Comparison of ENCODE assay signal across 29 cellular contexts in the genomic region with DNA sequence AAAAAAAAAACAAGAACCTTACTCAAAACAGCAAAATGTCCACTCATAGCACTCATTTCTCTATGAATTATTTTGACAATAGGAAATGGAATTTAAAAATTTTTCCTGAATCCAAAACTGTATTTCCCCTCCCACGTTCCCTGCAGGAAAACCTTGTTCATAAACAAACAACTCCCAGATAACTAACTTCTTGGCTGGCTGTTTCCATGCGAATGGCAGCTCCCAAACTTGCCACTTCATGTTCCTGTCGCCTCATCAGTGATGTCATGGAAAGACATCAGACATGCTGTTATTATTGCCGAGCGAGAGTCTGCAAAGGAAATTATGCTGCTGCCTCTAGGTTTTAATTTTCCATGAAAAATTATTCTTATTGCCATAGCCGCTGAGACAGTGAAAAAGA.
A peak's percentile ranks its signal among the peaks of the same experiment; 100 is the strongest.
DNase-seq lines count a peak whose midpoint lies in the region; ATAC-seq lines count a peak whose summit lies in the region.
"Had no signal": no experiment of that assay in that cellular context is flagged by ENCODE, and none has a peak within 500 bp of the region (broad histone marks: within the 10 kb centered on the region; RNA-seq: fewer than 3 reads in every experiment).

No MANE protein-coding gene starts in this region.

- no peaks in the 10 kb centered on the region for H3K9me3 Mint-ChIP-seq in activated T-cell treated with anti-CD3 and anti-CD28 coated beads, Interleukin-2, amount 50 U/mL, for 24 hours
- no peaks in the 10 kb centered on the region for H3K9me3 Mint-ChIP-seq in activated CD4-positive, alpha-beta T cell treated with anti-CD3 and anti-CD28 coated beads for 36 hours (ENCODE audit: low read depth)
- H3K9me3 Mint-ChIP-seq: activated naive CD4-positive, alpha-beta T cell treated with anti-CD3 and anti-CD28 coated beads, Interleukin-2, amount 50 U/mL, for 72 hours; effector memory CD8-positive, alpha-beta T cell; naive thymus-derived CD4-positive, alpha-beta T cell; stimulated activated memory B cell treated with anti-CD40 and anti-IgM and Interleukin-4, amounts not matched to agents 10 μg/mL and 1 μg/mL and 100 μg/mL, for 72 hours had no signal

- intact Hi-C loops in activated CD4-positive, alpha-beta T cell treated with anti-CD3 and anti-CD28 coated beads for 36 hours (cut with DNase I, micrococcal nuclease): no loop called here

- H3K4me3 Mint-ChIP-seq in activated T-cell treated with anti-CD3 and anti-CD28 coated beads, Interleukin-2, amount 50 U/mL, for 24 hours: no peak overlapping the region
- no peak overlapping the region for H3K4me3 Mint-ChIP-seq in activated CD4-positive, alpha-beta T cell treated with anti-CD3 and anti-CD28 coated beads for 36 hours
- H3K4me3 Mint-ChIP-seq: activated CD8-positive, alpha-beta T cell treated with anti-CD3 and anti-CD28 coated beads, Interleukin-2, amount 10 ng/mL, durations not matched to agents 7 days and 5 days; CD4-positive, CD25-positive, alpha-beta regulatory T cell; effector memory CD8-positive, alpha-beta T cell; naive thymus-derived CD4-positive, alpha-beta T cell; stimulated activated memory B cell treated with anti-CD40 and anti-IgM and Interleukin-4, amounts not matched to agents 10 μg/mL and 1 μg/mL and 100 μg/mL, for 72 hours had no signal

- peak overlapping the region; percentile 12 for H3K27ac Mint-ChIP-seq in activated T-cell treated with anti-CD3 and anti-CD28 coated beads, Interleukin-2, amount 50 U/mL, for 24 hours
- H3K27ac Mint-ChIP-seq in activated CD4-positive, alpha-beta T cell treated with anti-CD3 and anti-CD28 coated beads for 36 hours: no peak overlapping the region
- H3K27ac Mint-ChIP-seq: activated CD8-positive, alpha-beta T cell treated with anti-CD3 and anti-CD28 coated beads, Interleukin-2, amount 10 ng/mL, durations not matched to agents 7 days and 5 days; CD4-positive, CD25-positive, alpha-beta regulatory T cell; naive thymus-derived CD4-positive, alpha-beta T cell; stimulated activated memory B cell treated with anti-CD40 and anti-IgM and Interleukin-4, amounts not matched to agents 10 μg/mL and 1 μg/mL and 100 μg/mL, for 72 hours had no signal

- peaks cover 17% of the 10 kb centered on the region for H3K4me1 Mint-ChIP-seq in activated T-cell treated with anti-CD3 and anti-CD28 coated beads, Interleukin-2, amount 50 U/mL, for 24 hours (ENCODE audit: low read depth)
- H3K4me1 Mint-ChIP-seq in activated CD4-positive, alpha-beta T cell treated with anti-CD3 and anti-CD28 coated beads for 36 hours: peaks cover 23% of the 10 kb centered on the region
- H3K4me1 Mint-ChIP-seq: CD4-positive, CD25-positive, alpha-beta regulatory T cell had no signal

- ATAC-seq in HG02981 (IDR thresholded peaks at IDR 0.05; ENCODE audit: unreplicated experiment): no peak
- no peak for ATAC-seq in activated CD4-positive, alpha-beta T cell treated with anti-CD3 and anti-CD28 coated beads for 36 hours
- ATAC-seq: activated CD8-positive, alpha-beta T cell treated with anti-CD3 and anti-CD28 coated beads, Interleukin-2, amount 10 ng/mL, durations not matched to agents 7 days and 5 days; effector memory CD8-positive, alpha-beta T cell; gastrocnemius medialis; HCT116; left colon; naive thymus-derived CD4-positive, alpha-beta T cell; Panc1; stimulated activated memory B cell treated with anti-CD40 and anti-IgM and Interleukin-4, amounts not matched to agents 10 μg/mL and 1 μg/mL and 100 μg/mL, for 72 hours had no signal

- no peak for DNase-seq in activated T-cell treated with anti-CD3 and anti-CD28 coated beads, Interleukin-2, amount 50 U/mL, for 24 hours
- no peak for DNase-seq in activated T-cell treated with anti-CD3 and anti-CD28 coated beads, Interleukin-2, amount 50 U/mL, for 1 hour
- DNase-seq in dermis blood vessel endothelial cell (peak; percentile 92), glomerular endothelial cell (ENCODE audit: extremely low read depth, low read depth, low spot score) (peak; percentile 81), pulmonary artery endothelial cell (ENCODE audit: low read depth, low spot score) (peak; percentile 72), NCI-H82 (lab: John Stamatoyannopoulos, UW) (no peak)
- no peak for DNase-seq in activated CD4-positive, alpha-beta T cell treated with anti-CD3 and anti-CD28 coated beads for 36 hours
- DNase-seq: activated CD4-positive, alpha-beta T cell treated with anti-CD3 and anti-CD28 coated beads for 1 hour; activated CD8-positive, alpha-beta T cell treated with anti-CD3 and anti-CD28 coated beads, Interleukin-2, amount 10 ng/mL, durations not matched to agents 7 days and 5 days; Calu3; CD4-positive, CD25-positive, alpha-beta regulatory T cell; DND-41; effector memory CD8-positive, alpha-beta T cell; gastrocnemius medialis; hippocampal formation; left colon; midbrain; naive thymus-derived CD4-positive, alpha-beta T cell; NCI-H146; NCI-H226; NCI-H748 treated with DMSO at 0.1 percent for 48 hours; SHP77 treated with DMSO at 0.1 percent for 48 hours; trophoblast cell had no signal

- CTCF ChIA-PET in activated CD4-positive, alpha-beta T cell treated with anti-CD3 and anti-CD28 coated beads for 36 hours (lab: Charles Lee): interaction anchor here (0.7 kb wide), 2 partner anchors 43 to 79 kb away, joined by 3 to 4 read pairs; no protein-coding TSS in a partner anchor

- peaks cover 10% of the 10 kb centered on the region for H3K36me3 Mint-ChIP-seq in activated T-cell treated with anti-CD3 and anti-CD28 coated beads, Interleukin-2, amount 50 U/mL, for 24 hours (ENCODE audit: low read depth)
- H3K36me3 Mint-ChIP-seq in activated CD4-positive, alpha-beta T cell treated with anti-CD3 and anti-CD28 coated beads for 36 hours (ENCODE audit: low read depth): peaks cover 1% of the 10 kb centered on the region

- no peaks in the 10 kb centered on the region for H3K27me3 Mint-ChIP-seq in activated T-cell treated with anti-CD3 and anti-CD28 coated beads, Interleukin-2, amount 50 U/mL, for 24 hours
- H3K27me3 Mint-ChIP-seq in activated CD4-positive, alpha-beta T cell treated with anti-CD3 and anti-CD28 coated beads for 36 hours: no peaks in the 10 kb centered on the region
- H3K27me3 Mint-ChIP-seq: CD4-positive, CD25-positive, alpha-beta regulatory T cell; effector memory CD8-positive, alpha-beta T cell; naive thymus-derived CD4-positive, alpha-beta T cell; progenitor cell of endocrine pancreas; stimulated activated memory B cell treated with anti-CD40 and anti-IgM and Interleukin-4, amounts not matched to agents 10 μg/mL and 1 μg/mL and 100 μg/mL, for 72 hours had no signal

- POLR2A ChIA-PET in activated CD4-positive, alpha-beta T cell treated with anti-CD3 and anti-CD28 coated beads for 36 hours (lab: Charles Lee): no interaction called here

Comparison
In these comparisons a context has a peak if more than half of its experiments do, and no peak if none do; other contexts are left out.
1. DNase-seq: peak in dermis blood vessel endothelial cell (single experiment), glomerular endothelial cell (single experiment) and pulmonary artery endothelial cell (single experiment); none in activated T-cell treated with anti-CD3 and anti-CD28 coated beads, Interleukin-2, amount 50 U/mL, for 24 hours (single experiment), activated T-cell treated with anti-CD3 and anti-CD28 coated beads, Interleukin-2, amount 50 U/mL, for 1 hour (single experiment), NCI-H82 (single experiment) and activated CD4-positive, alpha-beta T cell treated with anti-CD3 and anti-CD28 coated beads for 36 hours (single experiment).